Comparison of ENCODE assay signal across 2 cellular contexts in the genomic region with DNA sequence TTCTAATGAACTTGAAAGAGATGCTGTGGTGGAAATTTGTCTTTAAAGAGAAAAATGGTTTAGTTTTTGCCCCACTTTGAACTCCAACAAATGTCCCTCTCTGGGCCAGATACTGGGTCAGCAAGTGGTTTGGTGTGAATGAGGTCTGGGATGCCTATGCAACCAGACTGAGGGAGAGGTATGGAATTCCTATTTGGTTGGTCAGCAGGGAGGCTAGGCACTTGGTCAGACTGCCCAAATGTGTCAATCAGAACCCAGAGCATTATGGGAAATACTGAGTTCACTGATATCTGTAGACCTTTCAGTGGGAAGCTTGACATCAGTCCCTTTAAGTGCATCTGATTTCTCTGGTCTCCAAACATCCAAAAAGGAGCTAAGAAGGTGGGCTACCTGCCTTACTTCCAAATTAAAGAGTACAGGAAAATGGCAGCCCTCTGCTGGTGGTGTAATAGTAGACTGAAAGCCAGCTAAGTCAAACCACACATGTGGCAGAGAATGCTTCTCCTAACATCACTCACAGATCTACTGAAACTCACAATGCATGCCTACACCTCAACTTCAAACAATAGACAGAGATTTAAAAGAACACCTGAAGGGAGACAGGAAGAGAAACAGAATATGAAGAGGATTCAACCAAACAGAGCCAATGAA.
TF ChIP-seq lines count a peak whose summit lies in the region.

No MANE protein-coding gene starts in this region.

TF ChIP-seq in IMR-90, 13 proteins besides CTCF, POLR2A, EP300 and RAD21 (continued from another document):
- TF ChIP-seq, protein P1, sequence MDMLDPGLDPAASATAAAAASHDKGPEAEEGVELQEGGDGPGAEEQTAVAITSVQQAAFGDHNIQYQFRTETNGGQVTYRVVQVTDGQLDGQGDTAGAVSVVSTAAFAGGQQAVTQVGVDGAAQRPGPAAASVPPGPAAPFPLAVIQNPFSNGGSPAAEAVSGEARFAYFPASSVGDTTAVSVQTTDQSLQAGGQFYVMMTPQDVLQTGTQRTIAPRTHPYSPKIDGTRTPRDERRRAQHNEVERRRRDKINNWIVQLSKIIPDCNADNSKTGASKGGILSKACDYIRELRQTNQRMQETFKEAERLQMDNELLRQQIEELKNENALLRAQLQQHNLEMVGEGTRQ (IDR thresholded peaks at IDR 0.05; ENCODE audit: low read depth, low read length) = no peak
- no peak for TF ChIP-seq CEBPB (IDR thresholded peaks at IDR 0.05; ENCODE audit: low read depth, low read length)
- TF ChIP-seq NFE2L2 (IDR thresholded peaks at IDR 0.05; ENCODE audit: low read depth, low read length) = no peak
- no peak for TF ChIP-seq MAFK (IDR thresholded peaks at IDR 0.05; ENCODE audit: low read depth, low read length)
- no peak for TF ChIP-seq MXI1 (IDR thresholded peaks at IDR 0.05; ENCODE audit: borderline replicate concordance, low read depth, low read length)
- TF ChIP-seq BHLHE40 (IDR thresholded peaks at IDR 0.05; ENCODE audit: low read depth, low read length) = no peak
- no peak for TF ChIP-seq CHD1 (IDR thresholded peaks at IDR 0.05; ENCODE audit: low read depth, low read length)

TF ChIP-seq in WTC11, 78 proteins besides CTCF, POLR2A, EP300 and RAD21 (continued from another document):
- TF ChIP-seq, protein P2, sequence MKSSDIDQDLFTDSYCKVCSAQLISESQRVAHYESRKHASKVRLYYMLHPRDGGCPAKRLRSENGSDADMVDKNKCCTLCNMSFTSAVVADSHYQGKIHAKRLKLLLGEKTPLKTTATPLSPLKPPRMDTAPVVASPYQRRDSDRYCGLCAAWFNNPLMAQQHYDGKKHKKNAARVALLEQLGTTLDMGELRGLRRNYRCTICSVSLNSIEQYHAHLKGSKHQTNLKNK (CRISPR knock-in tag; IDR thresholded peaks at IDR 0.05) = no peak
- TF ChIP-seq CREB1 (CRISPR knock-in tag; IDR thresholded peaks at IDR 0.05) (no peak), SOX15 (CRISPR knock-in tag; IDR thresholded peaks at IDR 0.05) (no peak), GTF2I (CRISPR knock-in tag; conservative IDR thresholded peaks at IDR 0.05) (no peak), OVOL2 (CRISPR knock-in tag; IDR thresholded peaks at IDR 0.05; ENCODE audit: borderline replicate concordance) (no peak), PRRX2 (CRISPR knock-in tag; IDR thresholded peaks at IDR 0.05) (no peak), HMGA2 (CRISPR knock-in tag; IDR thresholded peaks at IDR 0.05) (no peak), NR3C1 (CRISPR knock-in tag; conservative IDR thresholded peaks at IDR 0.05; ENCODE audit: low read depth) (no peak), ELF4 (CRISPR knock-in tag; IDR thresholded peaks at IDR 0.05; ENCODE audit: low read depth) (no peak), RELA (CRISPR knock-in tag; IDR thresholded peaks at IDR 0.05; ENCODE audit: borderline replicate concordance) (no peak)
- TF ChIP-seq, protein P3, sequence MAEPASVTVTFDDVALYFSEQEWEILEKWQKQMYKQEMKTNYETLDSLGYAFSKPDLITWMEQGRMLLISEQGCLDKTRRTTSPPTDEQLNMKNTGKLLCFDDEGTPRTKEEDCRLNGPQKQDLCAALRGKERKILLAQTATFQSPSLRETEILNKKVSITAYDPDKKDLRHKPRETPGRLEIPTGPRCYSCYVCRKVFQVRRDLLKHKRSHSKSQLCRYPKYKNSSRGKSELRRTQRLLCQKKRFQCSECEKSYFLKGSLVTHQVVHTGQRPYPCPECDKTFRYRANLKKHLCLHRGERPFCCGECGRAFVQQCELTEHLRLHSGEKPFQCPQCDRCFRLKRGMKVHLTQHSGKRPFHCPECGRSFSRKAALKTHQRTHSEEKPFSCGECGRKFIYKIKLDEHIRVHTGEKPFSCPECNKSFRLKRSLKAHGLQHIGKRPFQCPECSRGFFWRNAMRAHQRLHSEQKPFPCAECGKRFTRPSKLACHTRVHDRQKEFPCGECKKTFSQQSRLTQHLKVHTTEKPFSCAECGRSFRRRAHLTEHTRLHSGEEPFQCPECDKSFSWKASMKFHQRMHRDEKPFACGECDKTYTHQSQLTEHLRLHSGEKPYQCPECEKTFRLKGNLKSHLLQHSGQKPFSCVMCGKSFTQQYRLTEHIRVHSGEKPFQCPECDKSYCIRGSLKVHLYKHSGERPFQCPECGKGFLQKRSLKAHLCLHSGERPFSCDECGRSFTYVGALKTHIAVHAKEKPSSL (CRISPR knock-in tag; conservative IDR thresholded peaks at IDR 0.05) = no peak
- TF ChIP-seq, protein P4, sequence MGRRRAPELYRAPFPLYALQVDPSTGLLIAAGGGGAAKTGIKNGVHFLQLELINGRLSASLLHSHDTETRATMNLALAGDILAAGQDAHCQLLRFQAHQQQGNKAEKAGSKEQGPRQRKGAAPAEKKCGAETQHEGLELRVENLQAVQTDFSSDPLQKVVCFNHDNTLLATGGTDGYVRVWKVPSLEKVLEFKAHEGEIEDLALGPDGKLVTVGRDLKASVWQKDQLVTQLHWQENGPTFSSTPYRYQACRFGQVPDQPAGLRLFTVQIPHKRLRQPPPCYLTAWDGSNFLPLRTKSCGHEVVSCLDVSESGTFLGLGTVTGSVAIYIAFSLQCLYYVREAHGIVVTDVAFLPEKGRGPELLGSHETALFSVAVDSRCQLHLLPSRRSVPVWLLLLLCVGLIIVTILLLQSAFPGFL (CRISPR knock-in tag; IDR thresholded peaks at IDR 0.05; ENCODE audit: borderline replicate concordance) = no peak
- TF ChIP-seq, protein P5, sequence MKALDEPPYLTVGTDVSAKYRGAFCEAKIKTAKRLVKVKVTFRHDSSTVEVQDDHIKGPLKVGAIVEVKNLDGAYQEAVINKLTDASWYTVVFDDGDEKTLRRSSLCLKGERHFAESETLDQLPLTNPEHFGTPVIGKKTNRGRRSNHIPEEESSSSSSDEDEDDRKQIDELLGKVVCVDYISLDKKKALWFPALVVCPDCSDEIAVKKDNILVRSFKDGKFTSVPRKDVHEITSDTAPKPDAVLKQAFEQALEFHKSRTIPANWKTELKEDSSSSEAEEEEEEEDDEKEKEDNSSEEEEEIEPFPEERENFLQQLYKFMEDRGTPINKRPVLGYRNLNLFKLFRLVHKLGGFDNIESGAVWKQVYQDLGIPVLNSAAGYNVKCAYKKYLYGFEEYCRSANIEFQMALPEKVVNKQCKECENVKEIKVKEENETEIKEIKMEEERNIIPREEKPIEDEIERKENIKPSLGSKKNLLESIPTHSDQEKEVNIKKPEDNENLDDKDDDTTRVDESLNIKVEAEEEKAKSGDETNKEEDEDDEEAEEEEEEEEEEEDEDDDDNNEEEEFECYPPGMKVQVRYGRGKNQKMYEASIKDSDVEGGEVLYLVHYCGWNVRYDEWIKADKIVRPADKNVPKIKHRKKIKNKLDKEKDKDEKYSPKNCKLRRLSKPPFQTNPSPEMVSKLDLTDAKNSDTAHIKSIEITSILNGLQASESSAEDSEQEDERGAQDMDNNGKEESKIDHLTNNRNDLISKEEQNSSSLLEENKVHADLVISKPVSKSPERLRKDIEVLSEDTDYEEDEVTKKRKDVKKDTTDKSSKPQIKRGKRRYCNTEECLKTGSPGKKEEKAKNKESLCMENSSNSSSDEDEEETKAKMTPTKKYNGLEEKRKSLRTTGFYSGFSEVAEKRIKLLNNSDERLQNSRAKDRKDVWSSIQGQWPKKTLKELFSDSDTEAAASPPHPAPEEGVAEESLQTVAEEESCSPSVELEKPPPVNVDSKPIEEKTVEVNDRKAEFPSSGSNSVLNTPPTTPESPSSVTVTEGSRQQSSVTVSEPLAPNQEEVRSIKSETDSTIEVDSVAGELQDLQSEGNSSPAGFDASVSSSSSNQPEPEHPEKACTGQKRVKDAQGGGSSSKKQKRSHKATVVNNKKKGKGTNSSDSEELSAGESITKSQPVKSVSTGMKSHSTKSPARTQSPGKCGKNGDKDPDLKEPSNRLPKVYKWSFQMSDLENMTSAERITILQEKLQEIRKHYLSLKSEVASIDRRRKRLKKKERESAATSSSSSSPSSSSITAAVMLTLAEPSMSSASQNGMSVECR (CRISPR knock-in tag; IDR thresholded peaks at IDR 0.05; ENCODE audit: borderline replicate concordance) = no peak
TF ChIP-seq in WTC11: peak in this region for 0.
